In the genomic region with DNA sequence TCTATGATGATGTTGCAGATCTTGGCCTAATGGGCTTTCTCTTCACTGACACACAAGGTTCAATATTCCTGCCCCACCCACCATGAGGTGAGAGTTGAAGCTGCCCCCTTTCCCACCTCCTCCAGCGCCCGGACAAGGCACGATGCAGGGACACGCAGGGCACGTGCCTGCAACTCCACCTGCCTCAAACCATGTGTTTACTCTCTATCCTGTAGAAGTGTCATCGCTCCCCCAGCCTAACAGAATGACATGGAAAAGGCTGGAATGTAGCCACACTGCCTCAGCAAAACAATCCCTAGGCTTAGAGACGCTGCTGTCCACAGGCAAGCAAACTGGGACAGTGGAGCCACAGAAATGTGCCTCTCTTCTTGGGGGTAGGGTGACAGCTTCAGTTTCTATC, we compare ENCODE assay signal across 14 cellular contexts.
"Had no signal": no experiment of that assay in that cellular context is flagged by ENCODE, and none has a peak within 500 bp of the region (broad histone marks: within the 10 kb centered on the region; RNA-seq: fewer than 3 reads in every experiment).

No MANE protein-coding gene starts in this region.

- H3K27ac Mint-ChIP-seq: activated CD4-positive, alpha-beta T cell treated with anti-CD3 and anti-CD28 coated beads, Interleukin-2, amount 10 ng/mL, durations not matched to agents 7 days and 5 days; neural progenitor cell; stimulated activated naive CD8-positive, alpha-beta T cell treated with anti-CD3 and anti-CD28 coated beads, Interleukin-15, Interleukin-2, amounts not matched to agents 100 ng/mL and 50 ng/mL, for 24 hours; T-helper 2 cell treated with Interferon-gamma antibody and Interleukin-4, amounts not matched to agents 5 μg/mL and 100 μg/mL, for 36 hours had no signal

- H3K4me3 Mint-ChIP-seq: activated CD4-positive, alpha-beta T cell treated with anti-CD3 and anti-CD28 coated beads, Interleukin-2, amount 10 ng/mL, durations not matched to agents 7 days and 5 days; stimulated activated naive CD8-positive, alpha-beta T cell treated with anti-CD3 and anti-CD28 coated beads, Interleukin-15, Interleukin-2, amounts not matched to agents 100 ng/mL and 50 ng/mL, for 24 hours; T-helper 2 cell treated with Interferon-gamma antibody and Interleukin-4, amounts not matched to agents 5 μg/mL and 100 μg/mL, for 36 hours had no signal

- ATAC-seq: activated naive CD4-positive, alpha-beta T cell treated with anti-CD3 and anti-CD28 coated beads, Interleukin-2, amount 50 U/mL, for 72 hours; left ventricle myocardium superior had no signal

- H3K9ac ChIP-seq: neural progenitor cell had no signal

- H3K9me3 ChIP-seq: colonic mucosa, esophagus squamous epithelium, suprapubic skin, upper lobe of left lung had no signal

- H3K36me3 ChIP-seq: colonic mucosa, esophagus squamous epithelium, neural progenitor cell, suprapubic skin, upper lobe of left lung had no signal

- H3K4me1 ChIP-seq: colonic mucosa, esophagus squamous epithelium, neural progenitor cell, suprapubic skin, upper lobe of left lung had no signal

- H3K27me3 ChIP-seq: colonic mucosa, esophagus squamous epithelium, hepatocyte, neural progenitor cell, suprapubic skin, upper lobe of left lung had no signal

- H3K36me3 Mint-ChIP-seq: activated naive CD4-positive, alpha-beta T cell treated with anti-CD3 and anti-CD28 coated beads, Interleukin-2, amount 50 U/mL, for 72 hours had no signal

- H3K27ac ChIP-seq: colonic mucosa, esophagus squamous epithelium, hepatocyte, neural progenitor cell, suprapubic skin, upper lobe of left lung had no signal

- DNase-seq: activated CD4-positive, alpha-beta T cell treated with anti-CD3 and anti-CD28 coated beads, Interleukin-2, amount 10 ng/mL, durations not matched to agents 7 days and 5 days; activated T-cell treated with anti-CD3 and anti-CD28 coated beads for 4 hours; colonic mucosa; esophagus squamous epithelium; kidney; left ventricle myocardium superior; posterior cingulate gyrus; upper lobe of left lung had no signal

- H3K4me3 ChIP-seq: colonic mucosa, esophagus squamous epithelium, hepatocyte, neural progenitor cell, suprapubic skin, upper lobe of left lung had no signal

- H3K9me3 Mint-ChIP-seq: activated CD4-positive, alpha-beta T cell treated with anti-CD3 and anti-CD28 coated beads, Interleukin-2, amount 10 ng/mL, durations not matched to agents 7 days and 5 days; activated naive CD4-positive, alpha-beta T cell treated with anti-CD3 and anti-CD28 coated beads, Interleukin-2, amount 50 U/mL, for 72 hours; neural progenitor cell; stimulated activated naive CD8-positive, alpha-beta T cell treated with anti-CD3 and anti-CD28 coated beads, Interleukin-15, Interleukin-2, amounts not matched to agents 100 ng/mL and 50 ng/mL, for 24 hours; T-helper 2 cell treated with Interferon-gamma antibody and Interleukin-4, amounts not matched to agents 5 μg/mL and 100 μg/mL, for 36 hours had no signal

- H3K27me3 Mint-ChIP-seq: activated CD4-positive, alpha-beta T cell treated with anti-CD3 and anti-CD28 coated beads, Interleukin-2, amount 10 ng/mL, durations not matched to agents 7 days and 5 days; stimulated activated naive CD8-positive, alpha-beta T cell treated with anti-CD3 and anti-CD28 coated beads, Interleukin-15, Interleukin-2, amounts not matched to agents 100 ng/mL and 50 ng/mL, for 24 hours had no signal
